In genomic region chr7:37920619-37921339, GRCh38 we compare ENCODE assay signal across 8 cellular contexts.
DNase-seq lines count a peak whose midpoint lies in the region; ATAC-seq lines count a peak whose summit lies in the region.

EPDR1 (plus strand) TSS chr7:37920640; CDS start chr7:37920940, 300 bp downstream.

- H3K9me3 ChIP-seq in BLaER1, result peaks cover 25% of the 10 kb centered on the region

- H3K27me3 ChIP-seq in BLaER1 (peaks cover 23% of the 10 kb centered on the region), rectal smooth muscle tissue (ENCODE audit: control insufficient read depth, insufficient read depth, low read length) (peaks cover 2% of the 10 kb centered on the region)

- H3K36me3 ChIP-seq in BLaER1 (peaks cover 24% of the 10 kb centered on the region), rectal smooth muscle tissue (ENCODE audit: control insufficient read depth, insufficient read depth, low read length) (no peaks in the 10 kb centered on the region)

- peaks cover 37% of the 10 kb centered on the region for H3K4me1 ChIP-seq in BLaER1
- no peaks in the 10 kb centered on the region for H3K4me1 ChIP-seq in rectal smooth muscle tissue (ENCODE audit: control insufficient read depth, insufficient read depth, low read length)

- ATAC-seq in GM18858 (IDR thresholded peaks at IDR 0.05; ENCODE audit: unreplicated experiment) (peak; percentile 37), HG03159 (IDR thresholded peaks at IDR 0.05; ENCODE audit: unreplicated experiment) (peak; percentile 52), HG02610 (IDR thresholded peaks at IDR 0.05; ENCODE audit: unreplicated experiment) (no peak)

- H3K9ac ChIP-seq in BLaER1 (peak within 1 kb of the TSS; percentile 83), rectal smooth muscle tissue (ENCODE audit: low read length) (no peak within 1 kb of the TSS)

- peak within 1 kb of the TSS; percentile 94 for H3K4me3 ChIP-seq in BLaER1
- H3K4me3 ChIP-seq in rectal smooth muscle tissue (ENCODE audit: low read length), result peak within 1 kb of the TSS; percentile 73

- peaks cover 36% of the 10 kb centered on the region for H4K20me1 ChIP-seq in BLaER1

- peak within 1 kb of the TSS; percentile 86 for H3K27ac ChIP-seq in BLaER1
- peak within 1 kb of the TSS; percentile 7 for H3K27ac ChIP-seq in rectal smooth muscle tissue (ENCODE audit: low read depth, low read length)

- peak; percentile 46 to 86 for DNase-seq in NCI-H526 (lab: John Stamatoyannopoulos, UW)
- DNase-seq in anterior cingulate cortex (lab: John Stamatoyannopoulos, UW), result peak in 55 of 58 donors; percentile 14 to 86 (median 56)
- DNase-seq in hippocampal formation (lab: John Stamatoyannopoulos, UW), result peak; percentile 47 to 54

- H3K4me2 ChIP-seq in BLaER1, result peak within 1 kb of the TSS; percentile 78
